ENCODE assay signal across 28 cellular contexts in the genomic region with DNA sequence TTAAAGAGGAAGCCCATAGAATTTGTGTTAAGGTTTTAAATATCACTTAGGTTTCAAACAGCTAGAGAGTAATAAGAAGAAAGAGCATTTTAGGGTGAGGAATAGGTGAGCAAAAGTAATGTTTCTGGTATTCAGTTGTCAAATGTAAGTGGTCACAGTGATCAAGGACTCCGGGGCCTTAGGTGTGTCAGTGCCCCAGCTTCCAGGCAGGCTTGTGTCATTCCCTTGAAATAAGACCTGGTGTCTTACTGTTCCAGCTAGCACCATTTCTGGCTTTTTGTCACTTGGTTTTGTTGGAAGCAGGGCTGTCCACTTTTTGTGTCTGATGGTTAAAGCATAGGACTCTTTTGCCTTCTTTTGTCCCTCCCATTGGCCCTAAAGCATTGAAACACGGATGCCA.
DNase-seq lines count a peak whose midpoint lies in the region; ATAC-seq and TF ChIP-seq lines count a peak whose summit lies in the region.
"Had no signal": no experiment of that assay in that cellular context is flagged by ENCODE, and none has a peak within 500 bp of the region (broad histone marks: within the 10 kb centered on the region; RNA-seq: fewer than 3 reads in every experiment).

No MANE protein-coding gene starts in this region.

- intact Hi-C loops in heart right ventricle (cut with DNase I), result loop anchor here in 2 of 10 donors (5.0 to 10.0 kb wide), 3 partner anchors 64 to 171 kb away; a partner anchor contains a TSS

- no peak overlapping the region for H3K27ac ChIP-seq in CD4-positive, CD25-positive, alpha-beta regulatory T cell (ENCODE audit: insufficient read depth, low read length, poor library complexity, severe bottlenecking)
- H3K27ac ChIP-seq in heart right ventricle (peak overlapping the region in 7 of 10 donors; percentile 18 to 72 (median 52)), neutrophil (peak overlapping the region; percentile 14)
- H3K27ac ChIP-seq: ascending aorta, C4-2B, gastroesophageal sphincter, suprapubic skin had no signal

- no peaks in the 10 kb centered on the region for H3K9me3 Mint-ChIP-seq in CD4-positive, CD25-positive, alpha-beta regulatory T cell
- H3K9me3 Mint-ChIP-seq: activated T-helper 1 cell treated with anti-CD3 and anti-CD28 coated beads, Interleukin-12 subunit alpha, Interleukin-12 subunit beta, Interleukin-2, Interleukin-4 antibody, amounts not matched to agents 30 ng/mL and 10 ng/mL and 1 ng/mL, durations not matched to agents 14 hours and 24 hours and 36 hours; memory B cell; naive B cell; stimulated activated effector memory CD8-positive, alpha-beta T cell treated with anti-CD3 and anti-CD28 coated beads, Interleukin-12 subunit alpha, Interleukin-12 subunit beta, amount 100 ng/mL, for 72 hours had no signal

- peaks cover 49% of the 10 kb centered on the region for H3K4me1 ChIP-seq in CD4-positive, CD25-positive, alpha-beta regulatory T cell (ENCODE audit: control insufficient read depth, insufficient read depth, low read length, poor library complexity, severe bottlenecking)
- H3K4me1 ChIP-seq in heart right ventricle (peaks cover 0 to 92% (median 73%) of the 10 kb centered on the region in 9 donors), neutrophil (ENCODE audit: control insufficient read depth in 1 of 2, insufficient read depth in 1 of 2, low read depth in 1 of 2, low read length in 1 of 2) (peaks cover 14 to 15% of the 10 kb centered on the region in 2 experiments)

- H3K27me3 ChIP-seq in CD4-positive, CD25-positive, alpha-beta regulatory T cell (ENCODE audit: control insufficient read depth, insufficient read depth, low read length), result no peaks in the 10 kb centered on the region
- H3K27me3 ChIP-seq in heart right ventricle, result no peaks in the 10 kb centered on the region
- no peaks in the 10 kb centered on the region for H3K27me3 ChIP-seq in neutrophil
- H3K27me3 ChIP-seq: ascending aorta, gastroesophageal sphincter, suprapubic skin, uterus had no signal

- peaks cover 27 to 45% (median 29%) of the 10 kb centered on the region in 4 donors for H3K4me1 Mint-ChIP-seq in CD4-positive, CD25-positive, alpha-beta regulatory T cell

- no peak for DNase-seq in CD4-positive, CD25-positive, alpha-beta regulatory T cell
- peak; percentile 36 for DNase-seq in NCI-H69 (lab: John Stamatoyannopoulos, UW)
- DNase-seq in heart right ventricle, result no peak
- no peak for DNase-seq in KBM-7
- no peak for DNase-seq in NCI-H1092 (lab: John Stamatoyannopoulos, UW)
- DNase-seq in NCI-H1436 (lab: John Stamatoyannopoulos, UW), result no peak
- DNase-seq: activated CD4-positive, alpha-beta T cell treated with anti-CD3 and anti-CD28 coated beads, Interleukin-2, amount 50 U/mL, for 1 hour; effector CD8-positive, alpha-beta T cell; EL; Kasumi-1; kidney glomerular epithelial cell; naive B cell; NCI-H1092 treated with DMSO at 0.1 percent for 48 hours; NCI-H2029 treated with DMSO at 0.1 percent for 48 hours; NCI-H345; stimulated activated CD4-positive, alpha-beta T cell treated with anti-CD3 and anti-CD28 coated beads, Interleukin-2, amount 100 ng/mL, for 24 hours; uterus had no signal

- in situ Hi-C loops in KBM-7 (cut with MboI; ENCODE audit: low pct_unique_long_range_greater_than_20kb, low sequenced_read_pairs), result no loop called here

- H3K4me3 ChIP-seq in CD4-positive, CD25-positive, alpha-beta regulatory T cell (ENCODE audit: low read depth, low read length), result peak overlapping the region; percentile 22
- peak overlapping the region in 1 of 10 donors; percentile 28 for H3K4me3 ChIP-seq in heart right ventricle
- no peak overlapping the region for H3K4me3 ChIP-seq in neutrophil (ENCODE audit: low read depth in 1 of 2, low read length in 1 of 2)
- H3K4me3 ChIP-seq: gastroesophageal sphincter, HAP-1, suprapubic skin, uterus had no signal

- H3K27me3 Mint-ChIP-seq in CD4-positive, CD25-positive, alpha-beta regulatory T cell, result no peaks in the 10 kb centered on the region
- H3K27me3 Mint-ChIP-seq: memory B cell, naive B cell had no signal

- no peak for ATAC-seq in CD4-positive, CD25-positive, alpha-beta regulatory T cell (ENCODE audit: low read depth in 2 of 2)
- peak in 7 of 8 donors; percentile 50 to 78 (median 62) for ATAC-seq in heart right ventricle
- no peak for ATAC-seq in HG03135 (IDR thresholded peaks at IDR 0.05; ENCODE audit: unreplicated experiment)
- ATAC-seq: activated naive CD4-positive, alpha-beta T cell treated with anti-CD3 and anti-CD28 coated beads, Interleukin-2, amount 50 U/mL, for 72 hours; gastroesophageal sphincter; stimulated activated effector memory CD8-positive, alpha-beta T cell treated with anti-CD3 and anti-CD28 coated beads, Interleukin-12 subunit alpha, Interleukin-12 subunit beta, amount 100 ng/mL, for 72 hours had no signal

- no peak overlapping the region for H3K4me3 Mint-ChIP-seq in CD4-positive, CD25-positive, alpha-beta regulatory T cell
- H3K4me3 Mint-ChIP-seq: activated T-helper 1 cell treated with anti-CD3 and anti-CD28 coated beads, Interleukin-12 subunit alpha, Interleukin-12 subunit beta, Interleukin-2, Interleukin-4 antibody, amounts not matched to agents 30 ng/mL and 10 ng/mL and 1 ng/mL, durations not matched to agents 14 hours and 24 hours and 36 hours; memory B cell; naive B cell; stimulated activated effector memory CD8-positive, alpha-beta T cell treated with anti-CD3 and anti-CD28 coated beads, Interleukin-12 subunit alpha, Interleukin-12 subunit beta, amount 100 ng/mL, for 72 hours had no signal

- 44 to 52% methylated on average over 2 of the region's 2 CpGs for WGBS in heart right ventricle, 2 donors

- H3K9me3 ChIP-seq in CD4-positive, CD25-positive, alpha-beta regulatory T cell (ENCODE audit: control insufficient read depth in 2 of 2, low read length in 2 of 2), result no peaks in the 10 kb centered on the region
- H3K9me3 ChIP-seq in heart right ventricle (no peaks in the 10 kb centered on the region), neutrophil (no peaks in the 10 kb centered on the region)
- H3K9me3 ChIP-seq: ascending aorta, gastroesophageal sphincter, HAP-1, suprapubic skin, uterus had no signal

- no peaks in the 10 kb centered on the region for H3K36me3 Mint-ChIP-seq in CD4-positive, CD25-positive, alpha-beta regulatory T cell
- H3K36me3 Mint-ChIP-seq: naive B cell had no signal

- H3K27ac Mint-ChIP-seq in CD4-positive, CD25-positive, alpha-beta regulatory T cell, result no peak overlapping the region
- H3K27ac Mint-ChIP-seq: activated naive CD4-positive, alpha-beta T cell treated with anti-CD3 and anti-CD28 coated beads, Interleukin-2, amount 50 U/mL, for 72 hours; activated T-helper 1 cell treated with anti-CD3 and anti-CD28 coated beads, Interleukin-12 subunit alpha, Interleukin-12 subunit beta, Interleukin-2, Interleukin-4 antibody, amounts not matched to agents 30 ng/mL and 10 ng/mL and 1 ng/mL, durations not matched to agents 14 hours and 24 hours and 36 hours; memory B cell; naive B cell; stimulated activated effector memory CD8-positive, alpha-beta T cell treated with anti-CD3 and anti-CD28 coated beads, Interleukin-12 subunit alpha, Interleukin-12 subunit beta, amount 100 ng/mL, for 72 hours had no signal

- TF ChIP-seq CTCF in heart right ventricle (IDR thresholded peaks at IDR 0.05) (no peak), neutrophil (IDR thresholded peaks at IDR 0.05) (no peak)

- H3K36me3 ChIP-seq in CD4-positive, CD25-positive, alpha-beta regulatory T cell (ENCODE audit: control insufficient read depth, insufficient read depth, low read length), result no peaks in the 10 kb centered on the region
- H3K36me3 ChIP-seq in heart right ventricle (no peaks in the 10 kb centered on the region), neutrophil (no peaks in the 10 kb centered on the region)
- H3K36me3 ChIP-seq: ascending aorta, gastroesophageal sphincter, HAP-1, suprapubic skin, uterus had no signal

Comparison
In these comparisons a context has a peak if more than half of its experiments do, and no peak if none do; other contexts are left out.
1. ATAC-seq: peak in heart right ventricle (7 of 8); none in CD4-positive, CD25-positive, alpha-beta regulatory T cell (0 of 2) and HG03135 (single experiment).